Comparison of ENCODE assay signal across 30 cellular contexts in the genomic region with DNA sequence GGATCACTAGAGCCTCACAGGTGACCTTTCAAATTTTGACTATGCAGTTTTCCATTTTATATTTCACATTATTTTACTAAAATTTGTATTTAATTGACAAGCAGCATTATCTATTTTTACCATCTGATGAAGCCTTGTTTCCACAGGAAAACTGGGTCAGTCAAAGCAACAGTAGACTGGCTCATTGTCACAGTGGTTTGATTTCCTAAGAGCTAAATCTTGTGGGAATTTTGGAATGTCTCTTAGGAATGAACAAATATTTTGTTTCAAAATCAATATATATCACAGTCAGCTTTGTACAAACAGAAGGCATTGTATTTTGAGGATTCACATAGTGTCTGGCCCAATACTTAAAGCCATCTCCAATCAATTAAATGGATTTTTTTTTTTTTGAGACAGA.
DNase-seq lines count a peak whose midpoint lies in the region; ATAC-seq and TF ChIP-seq lines count a peak whose summit lies in the region.
"Had no signal": no experiment of that assay in that cellular context is flagged by ENCODE, and none has a peak within 500 bp of the region (broad histone marks: within the 10 kb centered on the region; RNA-seq: fewer than 3 reads in every experiment).

No MANE protein-coding gene starts in this region.

- H3K23ac ChIP-seq in mesenchymal stem cell (ENCODE audit: low read length in 2 of 2): no peak overlapping the region

- no peak overlapping the region for H2AFZ ChIP-seq in mesenchymal stem cell (ENCODE audit: low read depth, low read length)
- H2AFZ ChIP-seq: GM23338 had no signal

- H3K4me3 Mint-ChIP-seq in chondrocyte (ENCODE audit: unreplicated experiment): no peak overlapping the region
- H3K4me3 Mint-ChIP-seq: CD8-positive, alpha-beta T cell; GM23338; H9; HFFc6 had no signal

- H3K36me3 Mint-ChIP-seq in chondrocyte (ENCODE audit: low read depth): no peaks in the 10 kb centered on the region
- H3K36me3 Mint-ChIP-seq: CD8-positive, alpha-beta T cell had no signal

- H4K91ac ChIP-seq in mesenchymal stem cell (ENCODE audit: low read length): no peak overlapping the region

- no peak for TF ChIP-seq POLR2A in breast epithelium (IDR thresholded peaks at IDR 0.05)

- intact Hi-C loops in left colon (cut with DNase I, micrococcal nuclease) (no loop called here), breast epithelium (cut with DNase I; ENCODE audit: low total_unique reads) (no loop called here)

- TF ChIP-seq CTCF in AG10803 (conservative IDR thresholded peaks at IDR 0.05; ENCODE audit: low read length) (no peak), chondrocyte (IDR thresholded peaks at IDR 0.05) (no peak), breast epithelium (IDR thresholded peaks at IDR 0.05) (no peak)

- H3K36me3 ChIP-seq in mesenchymal stem cell (ENCODE audit: control insufficient read depth in 1 of 2, insufficient read depth in 2 of 2, low read depth in 1 of 2, low read length in 2 of 2) (no peaks in the 10 kb centered on the region), breast epithelium (no peaks in the 10 kb centered on the region)

- no peaks in the 10 kb centered on the region for H3K79me1 ChIP-seq in mesenchymal stem cell (replicated peaks; ENCODE audit: low read length, poor library complexity, severe bottlenecking)

- peak overlapping the region; percentile 36 for H3K27ac Mint-ChIP-seq in chondrocyte (ENCODE audit: unreplicated experiment)
- H3K27ac Mint-ChIP-seq: CD8-positive, alpha-beta T cell; GM23338; H9; HFFc6 had no signal

- ATAC-seq in left colon (no peak), HG03039 (IDR thresholded peaks at IDR 0.05; ENCODE audit: unreplicated experiment) (no peak), GM18858 (IDR thresholded peaks at IDR 0.05; ENCODE audit: unreplicated experiment) (no peak)
- ATAC-seq: CD8-positive, alpha-beta T cell; GM23338; Panc1 had no signal

- no peak overlapping the region for H2AK5ac ChIP-seq in mesenchymal stem cell (ENCODE audit: low read length, severe bottlenecking)

- no peaks in the 10 kb centered on the region for H3K9me3 ChIP-seq in mesenchymal stem cell (ENCODE audit: control insufficient read depth, low read length)
- H3K9me3 ChIP-seq in breast epithelium: peaks cover 0 to 4% of the 10 kb centered on the region in 2 donors
- H3K9me3 ChIP-seq: Caco-2 had no signal

- no peak overlapping the region for H2BK15ac ChIP-seq in mesenchymal stem cell (ENCODE audit: low read depth, poor library complexity, severe bottlenecking)

- no peak overlapping the region for H3K9ac ChIP-seq in mesenchymal stem cell (ENCODE audit: low read length)

- H3K9me3 Mint-ChIP-seq in chondrocyte (ENCODE audit: low read depth): peaks cover 3% of the 10 kb centered on the region
- H3K9me3 Mint-ChIP-seq: CD8-positive, alpha-beta T cell had no signal

- H3K4me3 ChIP-seq in AG10803 (ENCODE audit: low read length): no peak overlapping the region
- no peak overlapping the region for H3K4me3 ChIP-seq in mesenchymal stem cell (ENCODE audit: insufficient read depth in 1 of 2, low read depth in 1 of 2, low read length in 2 of 2)
- H3K4me3 ChIP-seq in breast epithelium: no peak overlapping the region
- H3K4me3 ChIP-seq: GM23338, SK-N-MC had no signal

- H2BK5ac ChIP-seq in mesenchymal stem cell (ENCODE audit: low read depth, low read length, poor library complexity, severe bottlenecking): no peak overlapping the region

- H3K4ac ChIP-seq in mesenchymal stem cell (ENCODE audit: low read depth in 1 of 2, low read length in 2 of 2): no peak overlapping the region

- H2BK120ac ChIP-seq in mesenchymal stem cell (ENCODE audit: low read depth, low read length): no peak overlapping the region

- H3K18ac ChIP-seq in mesenchymal stem cell (ENCODE audit: low read depth in 1 of 2, low read length in 2 of 2): no peak overlapping the region

- no peaks in the 10 kb centered on the region for H3K27me3 ChIP-seq in mesenchymal stem cell (ENCODE audit: control insufficient read depth in 1 of 2, insufficient read depth in 1 of 2, low read length in 2 of 2)
- H3K27me3 ChIP-seq in breast epithelium: no peaks in the 10 kb centered on the region

- H3K4me1 Mint-ChIP-seq in chondrocyte (ENCODE audit: low read depth): peaks cover 51% of the 10 kb centered on the region
- H3K4me1 Mint-ChIP-seq: GM23338, H9 had no signal

- peak; percentile 36 for DNase-seq in AG10803 (ENCODE audit: low read depth)
- DNase-seq in LHCN-M2 (ENCODE audit: low read depth): peak; percentile 7
- DNase-seq in chondrocyte (ENCODE audit: low spot score): no peak
- no peak for DNase-seq in mesenchymal stem cell
- no peak for DNase-seq in left colon
- DNase-seq in breast epithelium (ENCODE audit: low spot score in 2 of 2): no peak
- DNase-seq: AML-193; Caco-2; CD8-positive, alpha-beta T cell; DMS 273 treated with DMSO at 0.1 percent for 48 hours; DMS79 treated with DMSO at 0.1 percent for 48 hours; H9; HFFc6; IMR-90; KG1; MM.1S; NCI-H1048; NCI-H1417; NCI-H1694; NCI-H2029 treated with DMSO at 0.1 percent for 48 hours; NCI-H446 treated with DMSO at 0.1 percent for 48 hours; NCI-H526; SHP77 had no signal

- no peak overlapping the region for H3K14ac ChIP-seq in mesenchymal stem cell (ENCODE audit: low read length in 2 of 2)

- no peaks in the 10 kb centered on the region for H3K27me3 Mint-ChIP-seq in chondrocyte (ENCODE audit: low read depth)

- H3K27ac ChIP-seq in mesenchymal stem cell (ENCODE audit: low read length, poor library complexity, severe bottlenecking) (peak overlapping the region; percentile 81), breast epithelium (no peak overlapping the region)
- H3K27ac ChIP-seq: C4-2B, RWPE1, SK-N-MC had no signal

- H4K8ac ChIP-seq in mesenchymal stem cell (ENCODE audit: low read length): no peak overlapping the region

- H3K4me2 ChIP-seq in mesenchymal stem cell (ENCODE audit: low read length, poor library complexity, severe bottlenecking): no peak overlapping the region
- H3K4me2 ChIP-seq: GM23338 had no signal

- H2BK12ac ChIP-seq in mesenchymal stem cell (ENCODE audit: low read length in 2 of 2): no peak overlapping the region

- H3K4me1 ChIP-seq in mesenchymal stem cell (ENCODE audit: control insufficient read depth, insufficient read depth, low read depth, low read length): peaks cover 7% of the 10 kb centered on the region
- no peaks in the 10 kb centered on the region for H3K4me1 ChIP-seq in breast epithelium
- H3K4me1 ChIP-seq: Caco-2 had no signal

Comparison
In these comparisons a context has a peak if more than half of its experiments do, and no peak if none do; other contexts are left out.
1. DNase-seq: peak in AG10803 (single experiment) and LHCN-M2 (single experiment); none in chondrocyte (single experiment), mesenchymal stem cell (single experiment), left colon (0 of 2) and breast epithelium (0 of 2).